27 cellular contexts compared by ENCODE assay signal in genomic region chr2:15686643-15687042, GRCh38.
DNase-seq lines count a peak whose midpoint lies in the region; TF ChIP-seq lines count a peak whose summit lies in the region.
"Had no signal": no experiment of that assay in that cellular context is flagged by ENCODE, and none has a peak within 500 bp of the region (broad histone marks: within the 10 kb centered on the region; RNA-seq: fewer than 3 reads in every experiment).

No MANE protein-coding gene starts in this region.

- no peak overlapping the region for H3K4me3 ChIP-seq in A673 (ENCODE audit: low read depth, low read length, poor library complexity, severe bottlenecking)
- H3K4me3 ChIP-seq: A549; BLaER1; BLaER1 treated with 17β-estradiol and CSF1 and Interleukin-3, amounts not matched to agents 10 nM and 100 nM had no signal

- CTCF ChIA-PET in A673 (lab: Charles Lee): no interaction called here

- no peaks in the 10 kb centered on the region for H3K9me3 ChIP-seq in A673 (ENCODE audit: low read depth, low read length, poor library complexity, severe bottlenecking)
- H3K9me3 ChIP-seq: A549, BE2C, BLaER1 had no signal

- POLR2A ChIA-PET in A673 (lab: Charles Lee; ENCODE audit: low non-redundant PET): no interaction called here

- BruUV-seq in A673 (replicated peaks; lab: Mats Ljungman, UMichigan): no TSS peak

- intact Hi-C loops in A673 (cut with micrococcal nuclease; ENCODE audit: unreplicated experiment): no loop called here

- DNase-seq in SK-N-DZ (ENCODE audit: low spot score) (peak; percentile 94), A673 (ENCODE audit: low spot score) (no peak)
- DNase-seq: 8988T; ACHN; AML-193; BE2C; C1 segment of cervical spinal cord; Caco-2; Calu3; CD4-positive, alpha-beta memory T cell; CD4-positive, alpha-beta T cell; CD4-positive, CD25-positive, alpha-beta regulatory T cell; CD8-positive, alpha-beta memory T cell; CD8-positive, alpha-beta T cell; COR-L47; DMS 273 treated with DMSO at 0.1 percent for 48 hours; DMS153; DMS53; DMS79; DMS79 treated with DMSO at 0.1 percent for 48 hours; DND-41; EL had no signal

- H3K27ac ChIP-seq in A673 (ENCODE audit: low read depth, low read length, poor library complexity, severe bottlenecking): no peak overlapping the region
- H3K27ac ChIP-seq: 22Rv1; A549; BLaER1; BLaER1 treated with 17β-estradiol and CSF1 and Interleukin-3, amounts not matched to agents 10 nM and 100 nM; C4-2B had no signal

- H3K27me3 ChIP-seq in A673 (replicated peaks; ENCODE audit: insufficient read depth, low read depth, low read length, poor library complexity): peaks cover 8% of the 10 kb centered on the region
- H3K27me3 ChIP-seq: BLaER1; BLaER1 treated with 17β-estradiol and CSF1 and Interleukin-3, amounts not matched to agents 10 nM and 100 nM had no signal

- H3K36me3 ChIP-seq in A673 (ENCODE audit: insufficient read depth, low read length, poor library complexity, severe bottlenecking): no peaks in the 10 kb centered on the region
- H3K36me3 ChIP-seq: BE2C; BLaER1; BLaER1 treated with 17β-estradiol and CSF1 and Interleukin-3, amounts not matched to agents 10 nM and 100 nM had no signal

- no peak for TF ChIP-seq CTCF in A673 (conservative IDR thresholded peaks at IDR 0.05; ENCODE audit: low read depth, low read length)

- no peaks in the 10 kb centered on the region for H3K4me1 ChIP-seq in A673 (ENCODE audit: insufficient read depth, low read length, poor library complexity, severe bottlenecking)
- H3K4me1 ChIP-seq: A549, BE2C, Caco-2 had no signal
